8 cellular contexts compared by ENCODE assay signal in genomic region chr15:40694706-40695468, GRCh38. TPM values are rescaled to one million over a fixed set of nuclear protein-coding genes. Genes with fewer than 3 reads are reported as not detected.
DNase-seq lines count a peak whose midpoint lies in the region; ATAC-seq lines count a peak whose summit lies in the region.

RAD51 (plus strand) TSS chr15:40695174; CDS start chr15:40698759, 3,585 bp downstream.

- peak; percentile 83 for ATAC-seq in GM21390 (IDR thresholded peaks at IDR 0.05; ENCODE audit: unreplicated experiment)
- peak; percentile 94 for ATAC-seq in activated CD8-positive, alpha-beta memory T cell treated with anti-CD3 and anti-CD28 coated beads, Interleukin-2, amount 10 ng/mL, durations not matched to agents 7 days and 5 days

- H4K8ac ChIP-seq in mesendoderm (ENCODE audit: low read depth, low read length), result no peak within 1 kb of the TSS

- H3K27ac ChIP-seq in HUES48 (ENCODE audit: low read depth, low read length), result peak within 1 kb of the TSS; percentile 98
- H3K27ac ChIP-seq in mesendoderm (ENCODE audit: low read depth, low read length), result peak within 1 kb of the TSS; percentile 92

- H4K5ac ChIP-seq in mesendoderm (ENCODE audit: low read length), result no peak within 1 kb of the TSS

- H3K36me3 Mint-ChIP-seq in activated CD8-positive, alpha-beta memory T cell treated with anti-CD3 and anti-CD28 coated beads, Interleukin-2, amount 10 ng/mL, durations not matched to agents 7 days and 5 days, result peaks cover 36% of the 10 kb centered on the region

- H3K9me3 ChIP-seq in HUES48 (ENCODE audit: control insufficient read depth, insufficient read depth, low read length) (no peaks in the 10 kb centered on the region), NT2/D1 (ENCODE audit: insufficient read depth, low read length) (no peaks in the 10 kb centered on the region), endocrine pancreas (ENCODE audit: control insufficient read depth, low read length) (no peaks in the 10 kb centered on the region)

- peak within 1 kb of the TSS; percentile 100 for H3K27ac Mint-ChIP-seq in activated CD8-positive, alpha-beta memory T cell treated with anti-CD3 and anti-CD28 coated beads, Interleukin-2, amount 10 ng/mL, durations not matched to agents 7 days and 5 days

- no peaks in the 10 kb centered on the region for H3K27me3 Mint-ChIP-seq in activated CD8-positive, alpha-beta memory T cell treated with anti-CD3 and anti-CD28 coated beads, Interleukin-2, amount 10 ng/mL, durations not matched to agents 7 days and 5 days

- in situ Hi-C loops in Caki2 (cut with HindIII; ENCODE audit: low pct_unique_long_range_greater_than_20kb, low sequenced_read_pairs), result no loop called here

- H3K4me2 ChIP-seq in mesendoderm (ENCODE audit: low read length), result peak within 1 kb of the TSS; percentile 91

- H3K4me1 ChIP-seq in HUES48 (ENCODE audit: control insufficient read depth, insufficient read depth, low read length) (peaks cover 7% of the 10 kb centered on the region; the same call in 1 of the 2 replicates), NT2/D1 (ENCODE audit: insufficient read depth, insufficient read length) (no peaks in the 10 kb centered on the region), endocrine pancreas (ENCODE audit: control insufficient read depth, insufficient read depth, low read length) (no peaks in the 10 kb centered on the region), mesendoderm (ENCODE audit: control insufficient read depth, low read depth, low read length) (no peaks in the 10 kb centered on the region)

- peak within 1 kb of the TSS; percentile 98 for H3K4me3 Mint-ChIP-seq in activated CD8-positive, alpha-beta memory T cell treated with anti-CD3 and anti-CD28 coated beads, Interleukin-2, amount 10 ng/mL, durations not matched to agents 7 days and 5 days

- WGBS in mesendoderm (ENCODE audit: extremely low coverage, insufficient coverage, low lambda C conversion rate), result no CpG with 5 or more reads among the region's 80 CpGs

- H2BK5ac ChIP-seq in mesendoderm (ENCODE audit: low read length), result peak within 1 kb of the TSS; percentile 97

- DNase-seq in Caki2 (ENCODE audit: low read depth), result peak; percentile 91
- DNase-seq in NT2/D1 (ENCODE audit: low read depth, low spot score), result peak; percentile 80
- DNase-seq in activated CD8-positive, alpha-beta memory T cell treated with anti-CD3 and anti-CD28 coated beads, Interleukin-2, amount 10 ng/mL, durations not matched to agents 7 days and 5 days, result peak; percentile 95
- DNase-seq in mesendoderm, result peak; percentile 97
- peak; percentile 83 for DNase-seq in stimulated activated CD8-positive, alpha-beta memory T cell treated with anti-CD3 and anti-CD28 coated beads, Interleukin-12 subunit alpha, Interleukin-12 subunit beta, amount 100 ng/mL, for 4 hours (ENCODE audit: low read depth)

- no peak within 1 kb of the TSS for H2BK120ac ChIP-seq in mesendoderm (ENCODE audit: low read depth, low read length)

- peaks cover 3% of the 10 kb centered on the region for H3K79me2 ChIP-seq in mesendoderm (ENCODE audit: control insufficient read depth, insufficient read depth, low read length)

- H3K79me1 ChIP-seq in mesendoderm (ENCODE audit: low read length), result peaks cover 2% of the 10 kb centered on the region

- H3K9me3 Mint-ChIP-seq in activated CD8-positive, alpha-beta memory T cell treated with anti-CD3 and anti-CD28 coated beads, Interleukin-2, amount 10 ng/mL, durations not matched to agents 7 days and 5 days (ENCODE audit: low read depth), result no peaks in the 10 kb centered on the region

- H3K23ac ChIP-seq in mesendoderm (ENCODE audit: low read length), result peak within 1 kb of the TSS; percentile 91

- H3K56ac ChIP-seq in mesendoderm (ENCODE audit: low read length), result peak within 1 kb of the TSS; percentile 98

- H3K4me3 ChIP-seq in HUES48 (ENCODE audit: low read depth, low read length) (peak within 1 kb of the TSS; percentile 89), NT2/D1 (ENCODE audit: insufficient read length, low read depth) (peak within 1 kb of the TSS; percentile 92), endocrine pancreas (ENCODE audit: control insufficient read depth, insufficient read depth, low read length) (peak within 1 kb of the TSS; percentile 71), mesendoderm (ENCODE audit: low read length) (peak within 1 kb of the TSS; percentile 88)

- H3K4ac ChIP-seq in mesendoderm (ENCODE audit: low read depth, low read length), result peak within 1 kb of the TSS; percentile 86

- no peak within 1 kb of the TSS for H2BK15ac ChIP-seq in mesendoderm (replicated peaks; ENCODE audit: low read depth)

- CTCF ChIA-PET in activated CD8-positive, alpha-beta memory T cell treated with anti-CD3 and anti-CD28 coated beads, Interleukin-2, amount 10 ng/mL, durations not matched to agents 7 days and 5 days (lab: Charles Lee), result interaction anchor here (0.5 to 3.1 kb wide), 24 partner anchors 9 to 1247 kb away, joined by 3 to 18 read pairs (median 4); partner anchors contain the start of genes DNAJC17, NUSAP1, OIP5 and RPUSD2

- H3K4me1 Mint-ChIP-seq in activated CD8-positive, alpha-beta memory T cell treated with anti-CD3 and anti-CD28 coated beads, Interleukin-2, amount 10 ng/mL, durations not matched to agents 7 days and 5 days, result peaks cover 41% of the 10 kb centered on the region

- H3K36me3 ChIP-seq in HUES48 (ENCODE audit: control insufficient read depth, insufficient read depth, low read length), result peaks cover 15% of the 10 kb centered on the region
- H3K36me3 ChIP-seq in NT2/D1 (ENCODE audit: insufficient read depth, insufficient read length, low read length), result peaks cover 26% of the 10 kb centered on the region
- no peaks in the 10 kb centered on the region for H3K36me3 ChIP-seq in endocrine pancreas (ENCODE audit: control insufficient read depth, insufficient read depth, low read length)
- peaks cover 3% of the 10 kb centered on the region for H3K36me3 ChIP-seq in mesendoderm (ENCODE audit: control insufficient read depth, insufficient read depth, low read length)

- H3K9ac ChIP-seq in HUES48 (ENCODE audit: low read depth, low read length) (peak within 1 kb of the TSS; percentile 90), NT2/D1 (ENCODE audit: insufficient read length, low read depth) (peak within 1 kb of the TSS; percentile 94), endocrine pancreas (ENCODE audit: control insufficient read depth, insufficient read depth, low read length) (peak within 1 kb of the TSS; percentile 94), mesendoderm (ENCODE audit: low read length) (peak within 1 kb of the TSS; percentile 97)

- H3K18ac ChIP-seq in mesendoderm (ENCODE audit: low read length), result peak within 1 kb of the TSS; percentile 64

- H3K27me3 ChIP-seq in HUES48 (ENCODE audit: control insufficient read depth, insufficient read depth, low read length) (no peaks in the 10 kb centered on the region), NT2/D1 (ENCODE audit: insufficient read depth, insufficient read length) (no peaks in the 10 kb centered on the region), endocrine pancreas (ENCODE audit: control insufficient read depth, insufficient read depth, low read length) (no peaks in the 10 kb centered on the region), mesendoderm (ENCODE audit: insufficient read depth, low read length, poor library complexity) (no peaks in the 10 kb centered on the region)

- H2AK5ac ChIP-seq in mesendoderm (ENCODE audit: low read length), result no peak within 1 kb of the TSS

RNA-seq across cellular contexts. Expression of gene RAD51, which starts in this region (rescaled TPM):
- 22.3 and 34.0 TPM in 2 replicates for total RNA-seq in Caki2 (2014; rRNA removed; shearing (Covaris generic); ENCODE audit: low replicate concordance)
- 10 to 100 TPM; 73.0 to 83.3 TPM for total RNA-seq in activated CD8-positive, alpha-beta memory T cell treated with anti-CD3 and anti-CD28 coated beads, Interleukin-2, amount 10 ng/mL, durations not matched to agents 7 days and 5 days
- polyA plus RNA-seq in mesendoderm (2013, experiment 1 of 2), result 18.9 TPM
- 18.2 TPM for polyA plus RNA-seq in mesendoderm (2013, experiment 2 of 2)

Comparison
In these comparisons a context has a peak if more than half of its experiments do, and no peak if none do; other contexts are left out.
1. Peak in every context shown above with its lines: DNase-seq, ATAC-seq, H3K4me3 ChIP-seq and H3K27ac ChIP-seq.